In genomic region chr6:47414517-47415167, GRCh38 we compare ENCODE assay signal across 8 cellular contexts.
DNase-seq lines count a peak whose midpoint lies in the region; ATAC-seq, FAIRE-seq and TF ChIP-seq lines count a peak whose summit lies in the region.

No MANE protein-coding gene starts in this region.

- peak overlapping the region; percentile 90 for H3K27ac Mint-ChIP-seq in activated naive CD8-positive, alpha-beta T cell treated with anti-CD3 and anti-CD28 coated beads, Interleukin-2, amount 10 ng/mL, durations not matched to agents 7 days and 5 days
- H3K27ac Mint-ChIP-seq in stimulated activated effector memory CD8-positive, alpha-beta T cell treated with anti-CD3 and anti-CD28 coated beads, Interleukin-12 subunit alpha, Interleukin-12 subunit beta, amount 100 ng/mL, for 72 hours: peak overlapping the region; percentile 40

- peaks cover 4% of the 10 kb centered on the region for H3K9me3 Mint-ChIP-seq in activated naive CD8-positive, alpha-beta T cell treated with anti-CD3 and anti-CD28 coated beads, Interleukin-2, amount 10 ng/mL, durations not matched to agents 7 days and 5 days
- no peaks in the 10 kb centered on the region for H3K9me3 Mint-ChIP-seq in stimulated activated effector memory CD8-positive, alpha-beta T cell treated with anti-CD3 and anti-CD28 coated beads, Interleukin-12 subunit alpha, Interleukin-12 subunit beta, amount 100 ng/mL, for 72 hours

- TF ChIP-seq POLR2A in GM12891 (IDR thresholded peaks at IDR 0.05; ENCODE audit: low read depth, low read length): no peak

- H3K36me3 Mint-ChIP-seq in activated naive CD8-positive, alpha-beta T cell treated with anti-CD3 and anti-CD28 coated beads, Interleukin-2, amount 10 ng/mL, durations not matched to agents 7 days and 5 days: peaks cover 17% of the 10 kb centered on the region
- H3K36me3 Mint-ChIP-seq in stimulated activated effector memory CD8-positive, alpha-beta T cell treated with anti-CD3 and anti-CD28 coated beads, Interleukin-12 subunit alpha, Interleukin-12 subunit beta, amount 100 ng/mL, for 72 hours: peaks cover 6% of the 10 kb centered on the region

- peak; percentile 84 for FAIRE-seq in GM12891 (lab: Jason Lieb, UNC)

- DNase-seq in GM12891 (ENCODE audit: insufficient read length, low spot score) (no peak), KG1 (lab: John Stamatoyannopoulos, UW) (peak; percentile 27), hepatic stellate cell (ENCODE audit: low spot score) (peak; percentile 10), activated gamma-delta T cell treated with Interleukin-2 at 50 U/mL for 16 hours (no peak), SHP77 (lab: John Stamatoyannopoulos, UW) (no peak)
- peak; percentile 33 for DNase-seq in activated naive CD8-positive, alpha-beta T cell treated with anti-CD3 and anti-CD28 coated beads, Interleukin-2, amount 10 ng/mL, durations not matched to agents 7 days and 5 days
- DNase-seq in stimulated activated effector memory CD8-positive, alpha-beta T cell treated with anti-CD3 and anti-CD28 coated beads, Interleukin-12 subunit alpha, Interleukin-12 subunit beta, amount 100 ng/mL, for 72 hours (ENCODE audit: low spot score in 2 of 2): peak in 1 of 2 donors; percentile 48

- H3K4me3 Mint-ChIP-seq in activated naive CD8-positive, alpha-beta T cell treated with anti-CD3 and anti-CD28 coated beads, Interleukin-2, amount 10 ng/mL, durations not matched to agents 7 days and 5 days: peak overlapping the region; percentile 85
- H3K4me3 Mint-ChIP-seq in stimulated activated effector memory CD8-positive, alpha-beta T cell treated with anti-CD3 and anti-CD28 coated beads, Interleukin-12 subunit alpha, Interleukin-12 subunit beta, amount 100 ng/mL, for 72 hours: peak overlapping the region; percentile 47

- H3K27me3 Mint-ChIP-seq in activated naive CD8-positive, alpha-beta T cell treated with anti-CD3 and anti-CD28 coated beads, Interleukin-2, amount 10 ng/mL, durations not matched to agents 7 days and 5 days: peaks cover 4% of the 10 kb centered on the region

- ATAC-seq in GM21737 (IDR thresholded peaks at IDR 0.05; ENCODE audit: unreplicated experiment): peak; percentile 70
- ATAC-seq in activated naive CD8-positive, alpha-beta T cell treated with anti-CD3 and anti-CD28 coated beads, Interleukin-2, amount 10 ng/mL, durations not matched to agents 7 days and 5 days (ENCODE audit: low read depth): peak; percentile 56
- peak; percentile 45 for ATAC-seq in stimulated activated effector memory CD8-positive, alpha-beta T cell treated with anti-CD3 and anti-CD28 coated beads, Interleukin-12 subunit alpha, Interleukin-12 subunit beta, amount 100 ng/mL, for 72 hours

- POLR2A ChIA-PET in activated naive CD8-positive, alpha-beta T cell treated with anti-CD3 and anti-CD28 coated beads, Interleukin-2, amount 10 ng/mL, durations not matched to agents 7 days and 5 days (lab: Charles Lee): interaction anchor here (2.4 to 6.1 kb wide), 2 partner anchors 63 to 216 kb away, joined by 12 to 101 read pairs; partner anchors contain the start of gene CD2AP

- peaks cover 27% of the 10 kb centered on the region for H3K4me1 Mint-ChIP-seq in activated naive CD8-positive, alpha-beta T cell treated with anti-CD3 and anti-CD28 coated beads, Interleukin-2, amount 10 ng/mL, durations not matched to agents 7 days and 5 days
- H3K4me1 Mint-ChIP-seq in stimulated activated effector memory CD8-positive, alpha-beta T cell treated with anti-CD3 and anti-CD28 coated beads, Interleukin-12 subunit alpha, Interleukin-12 subunit beta, amount 100 ng/mL, for 72 hours: peaks cover 18% of the 10 kb centered on the region

TF ChIP-seq in GM12891, 5 proteins besides CTCF, POLR2A, EP300 and RAD21:
- TF ChIP-seq PAX5 (IDR thresholded peaks at IDR 0.05; ENCODE audit: insufficient read depth, low read length, severe bottlenecking) (no peak), SPI1 (IDR thresholded peaks at IDR 0.05; ENCODE audit: low read depth, low read length) (peak; percentile 95)
TF ChIP-seq in GM12891: peak in this region for 1.

Comparison
In these comparisons a context has a peak if more than half of its experiments do, and no peak if none do; other contexts are left out.
1. DNase-seq: peak in KG1 (single experiment), activated naive CD8-positive, alpha-beta T cell treated with anti-CD3 and anti-CD28 coated beads, Interleukin-2, amount 10 ng/mL, durations not matched to agents 7 days and 5 days (single experiment) and hepatic stellate cell (single experiment); none in GM12891 (single experiment), activated gamma-delta T cell treated with Interleukin-2 at 50 U/mL for 16 hours (single experiment) and SHP77 (0 of 2).
2. Peak in every context shown above with its lines, with median percentiles within 50 percentile points of each other: ATAC-seq.